17 cellular contexts compared by ENCODE assay signal in the genomic region with DNA sequence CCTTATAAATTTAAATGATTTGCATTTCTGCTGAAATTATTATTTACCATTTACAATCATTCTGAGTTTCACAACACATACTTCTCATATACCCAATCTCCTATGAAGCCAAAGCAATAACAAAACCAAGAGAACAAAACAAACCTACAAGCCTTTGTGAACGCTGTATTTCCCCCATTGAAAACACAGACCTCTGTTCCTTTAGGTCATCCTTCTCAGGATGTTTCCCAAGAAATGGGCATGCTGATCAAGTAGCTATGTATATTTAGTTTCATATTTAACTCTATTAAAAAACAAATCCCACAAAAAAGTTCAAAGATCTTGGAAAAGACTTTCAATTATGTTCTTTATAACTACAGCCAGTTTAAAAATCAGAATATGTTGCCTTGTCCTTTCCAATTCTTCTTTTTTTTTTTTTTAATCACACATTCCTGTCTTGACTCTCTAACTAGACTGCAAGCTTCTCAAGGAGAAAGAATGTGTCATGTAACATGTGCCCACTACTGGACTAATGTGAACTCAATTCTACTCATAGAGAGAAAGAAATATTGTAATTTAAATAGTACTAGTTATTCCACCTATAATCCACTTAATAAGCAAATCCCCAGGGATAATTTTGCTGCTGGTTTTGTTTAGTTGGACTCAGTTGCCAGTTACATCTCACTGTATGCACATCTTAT.
"Had no signal": no experiment of that assay in that cellular context is flagged by ENCODE, and none has a peak within 500 bp of the region (broad histone marks: within the 10 kb centered on the region; RNA-seq: fewer than 3 reads in every experiment).

No MANE protein-coding gene starts in this region.

- DNase-seq: activated CD4-positive, alpha-beta T cell treated with anti-CD3 and anti-CD28 coated beads, Interleukin-2, amount 50 U/mL, for 48 hours; activated gamma-delta T cell; adrenal gland; left colon; sigmoid colon; stimulated activated CD8-positive, alpha-beta memory T cell treated with anti-CD3 and anti-CD28 coated beads, Interleukin-4, amount 100 ng/mL, for 48 hours; stimulated activated naive CD4-positive, alpha-beta T cell; SW 1271; T-helper 2 cell; WERI-Rb-1 had no signal

- H3K27me3 ChIP-seq: adrenal gland, neutrophil, sigmoid colon had no signal

- H3K9me3 Mint-ChIP-seq: activated naive CD4-positive, alpha-beta T cell treated with anti-CD3 and anti-CD28 coated beads, Interleukin-2, amount 50 U/mL, for 24 hours; natural killer cell treated with Interleukin-12 subunit alpha and Interleukin-12 subunit beta and Interleukin-15 and Interleukin-18, amount 100 ng/mL, for 72 hours had no signal

- H3K36me3 Mint-ChIP-seq: activated naive CD4-positive, alpha-beta T cell treated with anti-CD3 and anti-CD28 coated beads, Interleukin-2, amount 50 U/mL, for 24 hours; natural killer cell treated with Interleukin-12 subunit alpha and Interleukin-12 subunit beta and Interleukin-15 and Interleukin-18, amount 100 ng/mL, for 72 hours had no signal

- H3K27ac Mint-ChIP-seq: activated naive CD4-positive, alpha-beta T cell treated with anti-CD3 and anti-CD28 coated beads, Interleukin-2, amount 50 U/mL, for 24 hours; mesothelial cell of epicardium; natural killer cell treated with Interleukin-12 subunit alpha and Interleukin-12 subunit beta and Interleukin-15 and Interleukin-18, amount 100 ng/mL, for 72 hours had no signal

- H3K4me1 Mint-ChIP-seq: activated naive CD4-positive, alpha-beta T cell treated with anti-CD3 and anti-CD28 coated beads, Interleukin-2, amount 50 U/mL, for 24 hours had no signal

- H3K79me2 ChIP-seq: parathyroid adenoma had no signal

- H3K4me1 ChIP-seq: parathyroid adenoma had no signal

- H3K36me3 ChIP-seq: adrenal gland, neutrophil, sigmoid colon had no signal

- H3K4me3 ChIP-seq: adrenal gland, lung, sigmoid colon had no signal

- H2AFZ ChIP-seq: parathyroid adenoma had no signal

- H3K9ac ChIP-seq: parathyroid adenoma had no signal

- H3K9me3 ChIP-seq: adrenal gland, neutrophil had no signal

- ATAC-seq: left colon; natural killer cell treated with Interleukin-12 subunit alpha and Interleukin-12 subunit beta and Interleukin-15 and Interleukin-18, amount 100 ng/mL, for 72 hours had no signal

- H3K27ac ChIP-seq: adrenal gland, neutrophil, parathyroid adenoma, sigmoid colon, WERI-Rb-1 had no signal

- H3K4me3 Mint-ChIP-seq: activated naive CD4-positive, alpha-beta T cell treated with anti-CD3 and anti-CD28 coated beads, Interleukin-2, amount 50 U/mL, for 24 hours; mesothelial cell of epicardium; natural killer cell treated with Interleukin-12 subunit alpha and Interleukin-12 subunit beta and Interleukin-15 and Interleukin-18, amount 100 ng/mL, for 72 hours had no signal

- FAIRE-seq: bronchial epithelial cell had no signal
